Comparison of ENCODE assay signal across 8 cellular contexts in the genomic region with DNA sequence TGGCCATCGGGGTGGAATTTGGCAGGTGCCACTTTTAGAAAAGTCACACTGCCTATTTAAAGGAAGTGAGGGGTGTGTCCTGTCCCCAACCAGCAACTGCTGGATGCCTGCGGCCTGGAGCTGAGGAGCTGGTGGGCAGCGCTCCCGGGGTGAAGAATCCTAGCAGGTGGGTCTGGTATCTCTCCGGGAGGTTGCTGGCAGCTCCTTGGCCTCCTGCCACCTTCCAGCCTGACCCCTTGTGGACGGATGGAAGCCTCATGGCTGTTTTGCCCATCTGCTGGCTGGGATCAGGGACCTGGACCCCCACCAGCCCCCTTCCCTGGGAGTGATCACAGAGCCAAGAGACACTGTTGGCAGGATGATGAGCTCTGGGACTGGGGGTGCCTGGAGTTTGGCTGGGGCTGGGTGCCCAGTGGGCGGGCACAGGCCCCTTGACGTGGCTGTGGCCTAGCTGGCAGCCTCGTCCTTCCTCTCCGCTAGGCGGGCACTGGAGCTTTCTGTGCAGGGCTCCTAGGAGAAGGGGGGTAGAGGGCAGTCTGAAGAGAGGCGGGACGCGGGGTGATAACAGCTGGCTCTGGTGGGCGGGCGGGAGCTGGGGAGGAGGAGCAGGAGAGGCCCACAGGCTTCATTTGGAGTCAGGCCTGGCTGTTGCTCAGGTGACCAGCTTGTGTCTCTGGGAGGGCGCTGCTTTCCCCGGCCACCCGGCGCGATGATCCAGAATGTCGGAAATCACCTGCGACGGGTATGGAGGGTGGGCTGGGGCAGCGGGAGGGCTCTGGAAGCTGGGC. TPM values are rescaled to one million over a fixed set of nuclear protein-coding genes. Genes with fewer than 3 reads are reported as not detected.
DNase-seq lines count a peak whose midpoint lies in the region; ATAC-seq and TF ChIP-seq lines count a peak whose summit lies in the region.

A gene (plus strand): TSS at position 628 of the 788 bp plus-strand sequence. CDS start 82 bp downstream, at position 710.

- H3K4me1 ChIP-seq in rectal smooth muscle tissue (ENCODE audit: control insufficient read depth, insufficient read depth, low read length) = peaks cover 12% of the 10 kb centered on the region

- H3K27ac ChIP-seq in AG04450 (ENCODE audit: low read depth, low read length) = peak within 1 kb of the TSS; percentile 11
- H3K27ac ChIP-seq in rectal smooth muscle tissue (ENCODE audit: low read depth, low read length) = peak within 1 kb of the TSS; percentile 90

- no peak within 1 kb of the TSS for H3K4me3 ChIP-seq in AG04450 (ENCODE audit: low read depth, low read length)
- no peak within 1 kb of the TSS for H3K4me3 ChIP-seq in LNCaP clone FGC (ENCODE audit: low read depth, low read length)
- peak within 1 kb of the TSS; percentile 59 for H3K4me3 ChIP-seq in rectal smooth muscle tissue (ENCODE audit: low read length)

- H3K27me3 ChIP-seq in AG04450 (ENCODE audit: control insufficient read depth, insufficient read depth, low read length) (peaks cover 11% of the 10 kb centered on the region), rectal smooth muscle tissue (ENCODE audit: control insufficient read depth, insufficient read depth, low read length) (no peaks in the 10 kb centered on the region)

- intact Hi-C loops in left ventricle myocardium superior (cut with micrococcal nuclease) = no loop called here

- TF ChIP-seq CTCF in AG04450 (IDR thresholded peaks at IDR 0.05; ENCODE audit: low read depth, low read length) (peak; percentile 57), LNCaP clone FGC (IDR thresholded peaks at IDR 0.05; ENCODE audit: control insufficient read depth, extremely low read depth, insufficient read depth) (0 out of 2 replicates have a peak, but pooled peaks have one; percentile 12)

- CTCF ChIA-PET in AG04450 (lab: Charles Lee) = interaction anchor here (0.8 to 2.1 kb wide), 15 partner anchors 10 to 478 kb away, joined by 3 to 9 read pairs (median 3); no protein-coding TSS in a partner anchor

- POLR2A ChIA-PET in AG04450 (lab: Yijun Ruan, JAX) = interaction anchor here (0.7 kb wide), 1 partner anchor 34 kb away, joined by 4 read pairs; no protein-coding TSS in a partner anchor

- ATAC-seq in left ventricle myocardium superior (peak; percentile 89), HG02885 (IDR thresholded peaks at IDR 0.05; ENCODE audit: poor library complexity, unreplicated experiment) (no peak)

- H3K9me3 ChIP-seq in AG04450 (ENCODE audit: control insufficient read depth, insufficient read depth, low read length) = no peaks in the 10 kb centered on the region; the same call in 1 of the 2 replicates

- H3K36me3 ChIP-seq in rectal smooth muscle tissue (ENCODE audit: control insufficient read depth, insufficient read depth, low read length) = no peaks in the 10 kb centered on the region

- H3K9ac ChIP-seq in rectal smooth muscle tissue (ENCODE audit: low read length) = peak within 1 kb of the TSS; percentile 14

- DNase-seq in AG04450 (ENCODE audit: low read depth, low spot score) = no peak
- DNase-seq in LNCaP clone FGC (ENCODE audit: low read depth) = no peak
- DNase-seq in anterior cingulate cortex (lab: John Stamatoyannopoulos, UW) = peak in 56 of 58 donors; percentile 34 to 92 (median 79)
- DNase-seq in left ventricle myocardium superior = peak; percentile 93
- no peak for DNase-seq in activated CD4-positive, alpha-beta T cell treated with anti-CD3 and anti-CD28 coated beads for 48 hours
- DNase-seq in NK-92 (lab: John Stamatoyannopoulos, UW; ENCODE audit: unreplicated experiment) = no peak

RNA-seq across cellular contexts. Expression of the gene that starts here (rescaled TPM):
- polyA plus RNA-seq in AG04450 (2011; rRNA removed) = 0.68 and 1.2 TPM in 2 replicates
- 1.00 and 1.6 TPM in 2 replicates for polyA minus RNA-seq in AG04450 (2011; rRNA and poly(A)+ RNA removed)
- total RNA-seq in left ventricle myocardium superior = 48.9 TPM

Comparison
In these comparisons a context has a peak if more than half of its experiments do, and no peak if none do; other contexts are left out.
1. DNase-seq: peak in anterior cingulate cortex (56 of 58) and left ventricle myocardium superior (single experiment); none in AG04450 (single experiment), LNCaP clone FGC (single experiment), activated CD4-positive, alpha-beta T cell treated with anti-CD3 and anti-CD28 coated beads for 48 hours (single experiment) and NK-92 (single experiment).